Comparison of ENCODE assay signal across 12 cellular contexts in genomic region chr5:88761269-88761880, GRCh38.
DNase-seq lines count a peak whose midpoint lies in the region; ATAC-seq, FAIRE-seq and TF ChIP-seq lines count a peak whose summit lies in the region.
"Had no signal": no experiment of that assay in that cellular context is flagged by ENCODE, and none has a peak within 500 bp of the region (broad histone marks: within the 10 kb centered on the region; RNA-seq: fewer than 3 reads in every experiment).

No MANE protein-coding gene starts in this region.

- H2AFZ ChIP-seq in K562 (ENCODE audit: low read depth, low read length) (no peak overlapping the region), osteoblast (ENCODE audit: low read length) (no peak overlapping the region)

- H3K9me3 ChIP-seq in K562 (replicated peaks; ENCODE audit: control insufficient read depth, insufficient read depth, low read depth, low read length) (no peaks in the 10 kb centered on the region), osteoblast (ENCODE audit: low read depth, low read length) (no peaks in the 10 kb centered on the region)
- H3K9me3 ChIP-seq: vagina had no signal

- no peaks in the 10 kb centered on the region for H4K20me1 ChIP-seq in K562 (replicated peaks; ENCODE audit: control insufficient read depth, insufficient read depth, low read length)
- no peaks in the 10 kb centered on the region for H4K20me1 ChIP-seq in osteoblast (ENCODE audit: insufficient read depth, low read length)

- peaks cover 28% of the 10 kb centered on the region for H3K36me3 ChIP-seq in K562 (ENCODE audit: control insufficient read depth, insufficient read depth, low read length)
- H3K36me3 ChIP-seq in osteoblast (ENCODE audit: insufficient read depth, low read length) = peaks cover 6% of the 10 kb centered on the region

- H3K4me3 ChIP-seq in K562 (no peak overlapping the region), osteoblast (ENCODE audit: insufficient read depth, low read length) (no peak overlapping the region)
- H3K4me3 ChIP-seq: vagina had no signal

- no peaks in the 10 kb centered on the region for H3K9me1 ChIP-seq in K562 (ENCODE audit: control insufficient read depth, insufficient read depth, low read length)

- no peaks in the 10 kb centered on the region for H3K4me1 ChIP-seq in K562 (replicated peaks in 1 of 2; ENCODE audit: control insufficient read depth in 2 of 2, insufficient read depth in 2 of 2, low read length in 2 of 2)
- peaks cover 7% of the 10 kb centered on the region for H3K4me1 ChIP-seq in osteoblast (ENCODE audit: insufficient read depth, low read length)
- H3K4me1 ChIP-seq: vagina had no signal

- no peak for TF ChIP-seq CTCF in K562 (IDR thresholded peaks at IDR 0.05 in 2 of 3, conservative IDR thresholded peaks at IDR 0.05 in 1 of 3; ENCODE audit: insufficient read depth in 2 of 3, low read depth in 1 of 3, low read length in 3 of 3)
- no peak for TF ChIP-seq CTCF in osteoblast (IDR thresholded peaks at IDR 0.05; ENCODE audit: extremely low read depth, low read depth, low read length)

- ATAC-seq in GM18520 (IDR thresholded peaks at IDR 0.05; ENCODE audit: unreplicated experiment) (peak; percentile 49), HG02973 (IDR thresholded peaks at IDR 0.05; ENCODE audit: unreplicated experiment) (peak; percentile 68), K562 (no peak)

- POLR2A ChIA-PET in K562 (lab: Yijun Ruan, JAX) = no interaction called here

- BruUV-seq in K562 (replicated peaks; lab: Mats Ljungman, UMichigan) = no TSS peak

- in situ Hi-C loops in K562 (cut with MboI) (no loop called here), G401 (cut with HindIII; ENCODE audit: low sequenced_read_pairs) (no loop called here)

- H3K79me2 ChIP-seq in K562 (ENCODE audit: control insufficient read depth, insufficient read depth, low read length) (no peaks in the 10 kb centered on the region), osteoblast (ENCODE audit: insufficient read depth, low read length) (no peaks in the 10 kb centered on the region)

- H3K27ac ChIP-seq in K562 (ENCODE audit: extremely low read depth, low read depth, low read length) (no peak overlapping the region), osteoblast (ENCODE audit: low read depth, low read length) (no peak overlapping the region)
- H3K27ac ChIP-seq: vagina had no signal

- TF ChIP-seq EP300 in K562 (IDR thresholded peaks at IDR 0.05; ENCODE audit: low read length) = no peak

- H3K4me2 ChIP-seq in K562 (ENCODE audit: insufficient read depth, low read length) = no peak overlapping the region
- H3K4me2 ChIP-seq in osteoblast (ENCODE audit: insufficient read depth, low read length) = peak overlapping the region; percentile 22

- TF ChIP-seq RAD21 in K562 (CRISPR knock-in tag; conservative IDR thresholded peaks at IDR 0.05 in 1 of 2, IDR thresholded peaks at IDR 0.05 in 1 of 2) = no peak

- CTCF ChIA-PET in K562 (lab: Yijun Ruan, JAX; ENCODE audit: low intra/inter-chr PET ratio) = no interaction called here

- no peak overlapping the region for H3K9ac ChIP-seq in K562 (ENCODE audit: insufficient read depth in 1 of 2, low read depth in 2 of 2, low read length in 2 of 2)

- FAIRE-seq in K562 (lab: Jason Lieb, UNC) = no peak

- DNase-seq in K562 (ENCODE audit: extremely low read depth in 1 of 4, low spot score in 3 of 4) = no peak
- peak; percentile 18 for DNase-seq in osteoblast (ENCODE audit: insufficient read length, low spot score, missing footprints)
- DNase-seq in G401 (ENCODE audit: low spot score) = no peak
- DNase-seq in GM19240 (ENCODE audit: insufficient read length, low spot score) = no peak
- no peak for DNase-seq in NCI-H1694 treated with DMSO at 0.1 percent for 48 hours (lab: John Stamatoyannopoulos, UW)
- no peak for DNase-seq in NCI-H2171 treated with DMSO at 0.1 percent for 48 hours (lab: John Stamatoyannopoulos, UW)
- DNase-seq: activated CD8-positive, alpha-beta memory T cell treated with anti-CD3 and anti-CD28 coated beads, Interleukin-2, amount 50 U/mL, for 48 hours; DMS153; hippocampal formation had no signal

- WGBS in K562 (ENCODE audit: insufficient coverage, low coverage, missing lambda C conversion rate) = 55% methylated on average over 9 of the region's 9 CpGs

- H3K27me3 ChIP-seq in K562 (ENCODE audit: control insufficient read depth in 2 of 2, insufficient read depth in 2 of 2, low read length in 2 of 2) (no peaks in the 10 kb centered on the region), osteoblast (ENCODE audit: insufficient read depth, low read length) (no peaks in the 10 kb centered on the region)
- H3K27me3 ChIP-seq: vagina had no signal

- intact Hi-C loops in K562 (cut with micrococcal nuclease) = no loop called here

- no peak for TF ChIP-seq POLR2A in K562 (conservative IDR thresholded peaks at IDR 0.05)

TF ChIP-seq in K562, 482 proteins besides CTCF, POLR2A, EP300 and RAD21:
- TF ChIP-seq CEBPB (tag; IDR thresholded peaks at IDR 0.05) (0 out of 2 replicates have a peak, but pooled peaks have one; percentile 12), ELK3 (CRISPR knock-in tag; IDR thresholded peaks at IDR 0.05) (no peak), GTF2A2 (tag; IDR thresholded peaks at IDR 0.05) (no peak), GABPB1 (CRISPR knock-in tag; IDR thresholded peaks at IDR 0.05) (no peak)
